8 cellular contexts compared by ENCODE assay signal in the genomic region with DNA sequence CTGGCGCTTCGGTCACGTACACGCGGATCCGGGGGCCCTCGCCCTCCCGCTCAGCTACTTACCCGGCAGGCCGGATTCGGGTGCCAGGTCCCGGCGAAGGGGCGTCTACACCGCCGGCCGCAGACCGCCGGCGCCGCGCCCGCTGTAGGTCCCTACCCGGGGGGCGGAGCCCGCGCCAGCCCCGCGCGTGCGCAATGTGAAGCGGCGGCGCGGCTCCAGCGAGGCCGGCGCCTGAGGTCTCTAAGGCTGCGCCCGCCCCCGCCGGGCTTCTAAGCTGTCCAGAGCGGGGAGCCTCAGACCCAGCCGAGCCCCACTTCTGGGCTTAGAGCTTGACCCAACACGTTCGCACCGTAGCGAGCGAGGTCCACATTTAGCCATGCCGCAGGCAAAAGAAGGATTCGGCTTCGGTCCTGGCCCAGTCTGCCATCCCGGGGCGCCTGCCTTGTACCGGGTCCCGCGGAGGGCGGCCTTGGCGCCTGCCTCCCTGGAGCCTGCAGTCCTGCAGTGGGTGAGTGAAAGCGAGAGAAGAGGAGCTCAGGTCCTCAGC. TPM values are rescaled to one million over a fixed set of nuclear protein-coding genes. Genes with fewer than 3 reads are reported as not detected.
DNase-seq lines count a peak whose midpoint lies in the region; ATAC-seq lines count a peak whose summit lies in the region.

Gene ZNF518B (minus strand): TSS at position 172 of the 547 bp plus-strand sequence. CDS start 11,098 bp downstream, outside the sequence.

- peak within 1 kb of the TSS; percentile 64 to 76 for H3K4me3 ChIP-seq in esophagus (ENCODE audit: low read depth in 1 of 2, low read length in 2 of 2)

- WGBS in esophagus, 2 donors: 3 to 6% methylated on average over 54 to 60 of the region's 60 CpGs

- peak within 1 kb of the TSS; percentile 23 to 25 for H3K27ac ChIP-seq in esophagus (ENCODE audit: low read depth in 2 of 2, low read length in 1 of 2)

- H3K4me1 ChIP-seq in esophagus (ENCODE audit: control insufficient read depth in 2 of 2, insufficient read depth in 2 of 2, low read length in 1 of 2): peaks cover 0 to 7% of the 10 kb centered on the region in 2 donors

- peaks cover 0 to 4% of the 10 kb centered on the region in 2 donors for H3K27me3 ChIP-seq in esophagus (ENCODE audit: control insufficient read depth in 1 of 2, insufficient read depth in 2 of 2, low read length in 2 of 2)

- ATAC-seq in HG02943 (IDR thresholded peaks at IDR 0.05; ENCODE audit: low read depth, unreplicated experiment): peak; percentile 71

- peaks cover 0 to 4% of the 10 kb centered on the region in 2 donors for H3K36me3 ChIP-seq in esophagus (ENCODE audit: control insufficient read depth in 2 of 2, insufficient read depth in 2 of 2, low read length in 1 of 2)

- DNase-seq in NOMO-1 (lab: John Stamatoyannopoulos, UW; ENCODE audit: unreplicated experiment in 2 of 2): peak; percentile 16 to 27
- no peak for DNase-seq in NOMO-1 treated with dmso at 0.1 percent for 144 hours (lab: John Stamatoyannopoulos, UW; ENCODE audit: unreplicated experiment)
- peak; percentile 78 for DNase-seq in NCI-H748 (lab: John Stamatoyannopoulos, UW; ENCODE audit: unreplicated experiment)
- peak; percentile 81 for DNase-seq in activated T-cell treated with anti-CD3 and anti-CD28 coated beads for 48 hours (ENCODE audit: low read depth)
- DNase-seq in myocyte (ENCODE audit: low read depth): peak; percentile 31
- peak; percentile 48 to 77 for DNase-seq in stimulated activated CD8-positive, alpha-beta memory T cell treated with anti-CD3 and anti-CD28 coated beads, Interleukin-7, amount 100 ng/mL, for 4 hours (ENCODE audit: low read depth in 2 of 2)

- peaks cover 0 to 10% of the 10 kb centered on the region in 2 donors for H3K9me3 ChIP-seq in esophagus (ENCODE audit: control insufficient read depth in 2 of 2, insufficient read depth in 1 of 2, low read depth in 1 of 2, low read length in 1 of 2)

RNA-seq across cellular contexts. Expression of gene ZNF518B, which starts in this region (rescaled TPM):
- polyA plus RNA-seq in esophagus: 1 to 10 TPM; 1.9 to 2.7 TPM
- 5.7 and 8.0 TPM in 2 replicates for total RNA-seq in myocyte
- polyA plus RNA-seq in myocyte (2012): 1.8 TPM
